Comparison of ENCODE assay signal across 19 cellular contexts in the genomic region with DNA sequence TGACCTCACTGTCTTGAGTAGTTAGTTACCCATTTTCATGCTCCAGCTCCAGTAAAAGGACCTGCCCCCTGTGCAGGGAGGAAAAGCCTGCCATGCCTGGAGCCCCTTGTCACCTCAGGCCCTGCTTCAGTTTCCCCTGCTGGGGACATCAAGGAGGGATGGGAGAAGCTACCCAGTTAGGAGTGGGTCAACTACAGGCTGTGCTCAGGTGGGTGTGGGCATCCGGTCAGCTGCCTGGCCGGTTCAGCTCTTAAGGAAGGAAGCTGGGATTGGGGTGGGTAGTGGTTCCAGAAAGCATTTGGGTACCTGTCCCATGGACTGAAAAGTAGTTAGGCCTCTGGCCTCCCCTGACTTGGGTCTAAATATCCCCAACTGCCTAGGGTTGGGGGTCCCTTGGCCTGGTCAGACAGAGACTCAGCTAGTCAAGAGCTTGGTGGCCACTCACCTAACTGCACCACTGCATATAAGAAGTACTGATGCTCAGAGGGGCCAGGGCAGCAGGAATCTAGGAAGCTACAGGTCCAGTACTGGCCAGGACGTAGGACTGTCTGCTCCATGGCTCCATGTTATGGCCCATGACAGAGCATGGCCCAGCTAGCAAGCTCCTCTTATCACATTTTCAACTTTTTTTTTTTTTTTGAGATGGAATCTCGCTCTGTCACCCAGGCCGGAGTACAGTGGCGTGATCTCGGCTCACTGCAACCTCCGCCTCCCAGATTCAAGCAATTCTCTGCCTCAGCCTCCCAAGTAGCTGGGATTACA. TPM values are rescaled to one million over a fixed set of nuclear protein-coding genes. Genes with fewer than 3 reads are reported as not detected.
"Had no signal": no experiment of that assay in that cellular context is flagged by ENCODE, and none has a peak within 500 bp of the region (broad histone marks: within the 10 kb centered on the region; RNA-seq: fewer than 3 reads in every experiment).

No MANE protein-coding gene starts in this region.

- ATAC-seq: activated CD8-positive, alpha-beta T cell treated with anti-CD3 and anti-CD28 coated beads, Interleukin-2, amount 10 ng/mL, durations not matched to agents 7 days and 5 days; effector memory CD8-positive, alpha-beta T cell; naive thymus-derived CD4-positive, alpha-beta T cell; T-cell had no signal

- DNase-seq: activated CD8-positive, alpha-beta memory T cell treated with anti-CD3 and anti-CD28 coated beads, Interleukin-2, amount 50 U/mL, for 48 hours; activated CD8-positive, alpha-beta T cell treated with anti-CD3 and anti-CD28 coated beads, Interleukin-2, amount 10 ng/mL, durations not matched to agents 7 days and 5 days; activated naive CD8-positive, alpha-beta T cell treated with anti-CD3 and anti-CD28 coated beads, Interleukin-2, amount 10 ng/mL, durations not matched to agents 7 days and 5 days; cortex of kidney; effector memory CD8-positive, alpha-beta T cell; kidney glomerular epithelial cell; naive thymus-derived CD4-positive, alpha-beta T cell; sigmoid colon; stimulated activated CD4-positive, alpha-beta T cell treated with anti-CD3 and anti-CD28 coated beads, Interleukin-2, amount 100 ng/mL, for 48 hours; T-cell; T1000; thyroid gland had no signal

- H3K27ac ChIP-seq: epithelial cell of prostate, hepatocyte, SK-N-MC, thyroid gland, VCaP had no signal

- H3K9me3 ChIP-seq: gastroesophageal sphincter, sigmoid colon, thyroid gland had no signal

- H3K27me3 ChIP-seq: thyroid gland had no signal

- H3K36me3 ChIP-seq: thyroid gland had no signal

- H3K4me3 ChIP-seq: gastroesophageal sphincter, hepatocyte, lung, sigmoid colon, SK-N-MC, thyroid gland had no signal

RNA-seq across cellular contexts. Expression of gene LSMEM2, which starts 0.5 kb away (rescaled TPM):
- total RNA-seq: activated CD8-positive, alpha-beta T cell treated with anti-CD3 and anti-CD28 coated beads, Interleukin-2, amount 10 ng/mL, durations not matched to agents 7 days and 5 days; activated naive CD8-positive, alpha-beta T cell treated with anti-CD3 and anti-CD28 coated beads, Interleukin-2, amount 10 ng/mL, durations not matched to agents 7 days and 5 days; bronchial epithelial cell; gastroesophageal sphincter; hepatocyte; naive thymus-derived CD4-positive, alpha-beta T cell; sigmoid colon; T-cell; thyroid gland had no signal
